4 cellular contexts compared by ENCODE assay signal in genomic region chrX:140572724-140573123, GRCh38.
TF ChIP-seq lines count a peak whose summit lies in the region.

No MANE protein-coding gene starts in this region.

TF ChIP-seq in A549, 52 proteins besides CTCF, POLR2A, EP300 and RAD21 (continued from another document):
- TF ChIP-seq MYC (IDR thresholded peaks at IDR 0.05; ENCODE audit: borderline replicate concordance, low read length) (no peak), HOXB5 (CRISPR knock-in tag; IDR thresholded peaks at IDR 0.05) (no peak), CEBPB (IDR thresholded peaks at IDR 0.05) (no peak), ATOH8 (CRISPR knock-in tag; IDR thresholded peaks at IDR 0.05; ENCODE audit: low read depth) (no peak), HDAC2 (IDR thresholded peaks at IDR 0.05) (no peak), HOXB13 (CRISPR knock-in tag; IDR thresholded peaks at IDR 0.05; ENCODE audit: low read depth) (no peak), RCOR1 (IDR thresholded peaks at IDR 0.05; ENCODE audit: low read depth, low read length) (no peak)
TF ChIP-seq in A549: peak in this region for 0.

TF ChIP-seq in HCT116, 20 proteins besides CTCF, POLR2A, EP300 and RAD21 (continued from another document):
- TF ChIP-seq YY1 (IDR thresholded peaks at IDR 0.05; ENCODE audit: extremely low read depth, insufficient replicate concordance, low read depth, low read length) (no peak), MAX (IDR thresholded peaks at IDR 0.05) (no peak), CBX3 (IDR thresholded peaks at IDR 0.05; ENCODE audit: low read depth) (no peak), CEBPB (IDR thresholded peaks at IDR 0.05; ENCODE audit: low read depth) (no peak), POLR2AphosphoS5 (IDR thresholded peaks at IDR 0.05; ENCODE audit: low read depth, low read length) (no peak), FOSL1 (IDR thresholded peaks at IDR 0.05; ENCODE audit: low read depth) (no peak), EGR1 (IDR thresholded peaks at IDR 0.05; ENCODE audit: low read depth) (no peak), SRF (IDR thresholded peaks at IDR 0.05; ENCODE audit: low read depth) (no peak), JUND (IDR thresholded peaks at IDR 0.05) (no peak), EZH2 (IDR thresholded peaks at IDR 0.05) (no peak), SIN3A (IDR thresholded peaks at IDR 0.05; ENCODE audit: low read depth) (no peak), SP1 (IDR thresholded peaks at IDR 0.05; ENCODE audit: low read depth) (no peak), ZNF274 (IDR thresholded peaks at IDR 0.05; ENCODE audit: low read depth, low read length) (no peak)

TF ChIP-seq in K562, 482 proteins besides CTCF, POLR2A, EP300 and RAD21:
- TF ChIP-seq ARID4B (CRISPR knock-in tag; IDR thresholded peaks at IDR 0.05) = no peak

TF ChIP-seq in liver, 16 proteins besides CTCF, POLR2A, EP300 and RAD21 (continued from another document):
- TF ChIP-seq REST (IDR thresholded peaks at IDR 0.05) (no peak), MAX (IDR thresholded peaks at IDR 0.05) (no peak), YY1 (IDR thresholded peaks at IDR 0.05) (no peak), HNF4G (IDR thresholded peaks at IDR 0.05) (no peak), SP1 (IDR thresholded peaks at IDR 0.05) (no peak), FOXA1 (IDR thresholded peaks at IDR 0.05) (no peak), TAF1 (conservative IDR thresholded peaks at IDR 0.05) (no peak), EGR1 (IDR thresholded peaks at IDR 0.05; ENCODE audit: low read depth in 2 of 2) (no peak), ATF3 (IDR thresholded peaks at IDR 0.05) (no peak), GABPA (IDR thresholded peaks at IDR 0.05 in 1 of 2, conservative IDR thresholded peaks at IDR 0.05 in 1 of 2) (no peak)
